26 cellular contexts compared by ENCODE assay signal in the genomic region with DNA sequence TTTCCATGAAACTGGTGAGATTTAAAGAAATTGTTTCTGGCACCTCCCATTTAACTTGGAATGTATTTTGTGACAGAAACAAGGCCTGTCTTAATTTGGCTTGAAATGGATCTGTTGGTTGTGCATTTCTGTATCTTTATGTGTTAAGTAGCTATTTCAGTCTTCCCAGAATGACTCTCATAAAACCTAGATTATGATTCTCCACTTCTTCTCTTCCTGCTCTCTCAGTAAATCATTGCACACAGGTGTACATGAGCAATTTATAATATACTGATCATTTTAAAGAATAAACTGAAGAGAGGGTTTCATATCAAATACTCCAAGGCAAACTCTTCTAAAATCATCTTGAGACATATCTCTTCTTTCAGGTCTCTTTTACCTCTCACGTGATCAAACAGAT.
"Had no signal": no experiment of that assay in that cellular context is flagged by ENCODE, and none has a peak within 500 bp of the region (broad histone marks: within the 10 kb centered on the region; RNA-seq: fewer than 3 reads in every experiment).

No MANE protein-coding gene starts in this region.

- H3K27ac ChIP-seq: Peyer's patch, RWPE1, SJCRH30, VCaP had no signal

- H3K4me1 ChIP-seq: Peyer's patch, SJCRH30 had no signal

- ATAC-seq: activated T-cell treated with anti-CD3 and anti-CD28 coated beads, Interleukin-2, amount 50 U/mL, for 4 hours had no signal

- H3K4me3 ChIP-seq: Peyer's patch, SJCRH30 had no signal

- H3K36me3 ChIP-seq: Peyer's patch, SJCRH30 had no signal

- FAIRE-seq: colon had no signal

- H3K27me3 ChIP-seq: Peyer's patch, SJCRH30 had no signal

- DNase-seq: activated CD4-positive, alpha-beta memory T cell treated with anti-CD3 and anti-CD28 coated beads for 36 hours; activated CD4-positive, alpha-beta T cell treated with anti-CD3 and anti-CD28 coated beads, Interleukin-2, amount 10 ng/mL, durations not matched to agents 7 days and 5 days; activated CD4-positive, CD25-positive, alpha-beta regulatory T cell; activated CD8-positive, alpha-beta memory T cell treated with anti-CD3 and anti-CD28 coated beads for 24 hours; activated effector memory CD4-positive, alpha-beta T cell treated with anti-CD3 and anti-CD28 coated beads, Interleukin-2, amount 50 U/mL, for 16 hours; activated naive CD4-positive, alpha-beta T cell treated with anti-CD3 and anti-CD28 coated beads for 36 hours; activated T-cell treated with anti-CD3 and anti-CD28 coated beads, Interleukin-2, amount 50 U/mL, for 4 hours; amygdala; cerebellar nuclear complex; Karpas-422; NCI-H1092 treated with DMSO at 0.1 percent for 48 hours; NCI-H1417 treated with DMSO at 0.1 percent for 48 hours; NCI-H1694; NCI-H2029; NCI-H2107; NCI-H2171 treated with DMSO at 0.1 percent for 48 hours; NCI-H226; NCI-H526; NCI-H774; Peyer's patch; Right ventricle myocardium superior; SJCRH30; T-helper 1 cell had no signal

- H3K9me3 ChIP-seq: Peyer's patch had no signal
